In genomic region chr6:159068904-159069578, GRCh38 we compare ENCODE assay signal across 1 cellular context.
TF ChIP-seq lines count a peak whose summit lies in the region.

No MANE protein-coding gene starts in this region.

TF ChIP-seq in GM12878, 131 proteins besides CTCF, POLR2A, EP300 and RAD21 (continued from another document):
- TF ChIP-seq, protein P1, sequence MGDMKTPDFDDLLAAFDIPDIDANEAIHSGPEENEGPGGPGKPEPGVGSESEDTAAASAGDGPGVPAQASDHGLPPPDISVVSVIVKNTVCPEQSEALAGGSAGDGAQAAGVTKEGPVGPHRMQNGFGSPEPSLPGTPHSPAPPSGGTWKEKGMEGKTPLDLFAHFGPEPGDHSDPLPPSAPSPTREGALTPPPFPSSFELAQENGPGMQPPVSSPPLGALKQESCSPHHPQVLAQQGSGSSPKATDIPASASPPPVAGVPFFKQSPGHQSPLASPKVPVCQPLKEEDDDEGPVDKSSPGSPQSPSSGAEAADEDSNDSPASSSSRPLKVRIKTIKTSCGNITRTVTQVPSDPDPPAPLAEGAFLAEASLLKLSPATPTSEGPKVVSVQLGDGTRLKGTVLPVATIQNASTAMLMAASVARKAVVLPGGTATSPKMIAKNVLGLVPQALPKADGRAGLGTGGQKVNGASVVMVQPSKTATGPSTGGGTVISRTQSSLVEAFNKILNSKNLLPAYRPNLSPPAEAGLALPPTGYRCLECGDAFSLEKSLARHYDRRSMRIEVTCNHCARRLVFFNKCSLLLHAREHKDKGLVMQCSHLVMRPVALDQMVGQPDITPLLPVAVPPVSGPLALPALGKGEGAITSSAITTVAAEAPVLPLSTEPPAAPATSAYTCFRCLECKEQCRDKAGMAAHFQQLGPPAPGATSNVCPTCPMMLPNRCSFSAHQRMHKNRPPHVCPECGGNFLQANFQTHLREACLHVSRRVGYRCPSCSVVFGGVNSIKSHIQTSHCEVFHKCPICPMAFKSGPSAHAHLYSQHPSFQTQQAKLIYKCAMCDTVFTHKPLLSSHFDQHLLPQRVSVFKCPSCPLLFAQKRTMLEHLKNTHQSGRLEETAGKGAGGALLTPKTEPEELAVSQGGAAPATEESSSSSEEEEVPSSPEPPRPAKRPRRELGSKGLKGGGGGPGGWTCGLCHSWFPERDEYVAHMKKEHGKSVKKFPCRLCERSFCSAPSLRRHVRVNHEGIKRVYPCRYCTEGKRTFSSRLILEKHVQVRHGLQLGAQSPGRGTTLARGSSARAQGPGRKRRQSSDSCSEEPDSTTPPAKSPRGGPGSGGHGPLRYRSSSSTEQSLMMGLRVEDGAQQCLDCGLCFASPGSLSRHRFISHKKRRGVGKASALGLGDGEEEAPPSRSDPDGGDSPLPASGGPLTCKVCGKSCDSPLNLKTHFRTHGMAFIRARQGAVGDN (IDR thresholded peaks at IDR 0.05) = no peak
TF ChIP-seq in GM12878: peak in this region for 2.
